Comparison of ENCODE assay signal across 19 cellular contexts in the genomic region with DNA sequence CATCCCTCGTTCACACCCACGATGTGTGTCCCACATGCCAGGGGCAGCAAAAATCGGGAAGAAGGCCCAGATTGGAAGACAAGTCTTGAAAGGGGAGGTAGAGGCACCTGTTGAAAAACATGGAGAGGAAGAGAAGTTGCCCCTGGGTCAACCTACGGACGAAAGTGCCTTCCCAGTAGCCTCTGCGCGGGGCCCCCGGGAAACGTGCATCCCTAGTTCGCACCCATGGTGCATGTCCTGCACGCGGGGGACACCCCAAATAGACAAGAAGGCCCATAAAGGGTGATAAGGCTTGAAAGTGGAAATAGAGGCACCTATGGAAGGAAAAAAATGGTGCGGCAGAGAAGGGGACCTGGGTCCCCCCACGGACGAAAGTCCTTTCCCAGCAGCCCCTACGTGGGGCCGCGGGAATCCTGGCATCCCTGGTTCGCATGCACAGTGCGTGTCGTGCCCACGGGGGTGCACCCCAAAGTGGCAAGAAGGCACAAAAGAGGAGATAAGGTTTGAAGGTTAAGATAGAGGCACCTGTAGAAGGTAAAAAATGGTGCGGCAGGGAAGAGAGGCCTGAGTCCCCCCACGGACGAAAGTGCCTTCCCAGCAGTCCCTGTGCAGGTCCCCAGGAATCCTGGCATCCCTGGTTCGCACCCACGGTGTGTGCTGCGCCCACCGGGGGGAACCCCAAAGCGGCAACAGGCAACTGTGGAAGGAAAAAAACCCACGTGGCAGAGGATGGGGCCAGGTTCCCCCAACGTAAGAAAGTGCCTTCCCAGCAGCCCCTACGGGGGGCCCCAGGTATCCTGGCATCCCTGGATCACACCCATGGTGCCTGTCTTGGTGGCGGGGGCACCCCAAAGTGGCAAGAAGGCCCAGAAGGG.
A peak's percentile ranks its signal among the peaks of the same experiment; 100 is the strongest.
DNase-seq lines count a peak whose midpoint lies in the region; ATAC-seq, FAIRE-seq and TF ChIP-seq lines count a peak whose summit lies in the region.
"Had no signal": no experiment of that assay in that cellular context is flagged by ENCODE, and none has a peak within 500 bp of the region (broad histone marks: within the 10 kb centered on the region; RNA-seq: fewer than 3 reads in every experiment).

No MANE protein-coding gene starts in this region.

- 5% methylated on average over 31 of the region's 34 CpGs for WGBS in K562 (ENCODE audit: insufficient coverage, low coverage, missing lambda C conversion rate)
- WGBS in sigmoid colon, 2 donors: 88 to 89% methylated on average over 34 of the region's 34 CpGs

- POLR2A ChIA-PET in K562 (lab: Yijun Ruan, JAX): no interaction called here

- H3K4me3 ChIP-seq in K562 (no peak overlapping the region), kidney (ENCODE audit: low read length in 2 of 2) (no peak overlapping the region), sigmoid colon (no peak overlapping the region)
- H3K4me3 ChIP-seq: HAP-1 had no signal

- H2AFZ ChIP-seq in K562 (ENCODE audit: low read depth, low read length): 0 out of 2 replicates have a peak overlapping the region, but pooled peaks have one; percentile 32

- in situ Hi-C loops in K562 (cut with MboI): no loop called here

- H4K20me1 ChIP-seq in K562 (replicated peaks; ENCODE audit: control insufficient read depth, insufficient read depth, low read length): no peaks in the 10 kb centered on the region

- ATAC-seq in left cardiac atrium: no peak
- ATAC-seq in K562: no peak
- no peak for ATAC-seq in GM21390 (IDR thresholded peaks at IDR 0.05; ENCODE audit: unreplicated experiment)

- peak; percentile 62 for DNase-seq in cardiac septum (ENCODE audit: low spot score)
- DNase-seq in left cardiac atrium: no peak
- no peak for DNase-seq in K562 (ENCODE audit: extremely low read depth in 1 of 4, low spot score in 3 of 4)
- peak; percentile 45 for DNase-seq in kidney
- peak; percentile 43 for DNase-seq in sigmoid colon
- no peak for DNase-seq in stimulated activated CD4-positive, alpha-beta T cell treated with anti-CD3 and anti-CD28 coated beads, Interleukin-12 subunit alpha, Interleukin-12 subunit beta, amount 100 ng/mL, for 4 hours
- no peak for DNase-seq in cortex of kidney (lab: John Stamatoyannopoulos, UW)
- DNase-seq: BE2C, DMS153, DMS79 treated with DMSO at 0.1 percent for 48 hours, EL had no signal

- TF ChIP-seq CTCF in K562 (IDR thresholded peaks at IDR 0.05 in 2 of 3, conservative IDR thresholded peaks at IDR 0.05 in 1 of 3; ENCODE audit: insufficient read depth in 2 of 3, low read depth in 1 of 3, low read length in 3 of 3): no peak
- TF ChIP-seq CTCF in kidney (IDR thresholded peaks at IDR 0.05; ENCODE audit: borderline replicate concordance, extremely low read depth, insufficient read depth): no peak
- TF ChIP-seq CTCF in sigmoid colon (IDR thresholded peaks at IDR 0.05): no peak

- CTCF ChIA-PET in K562 (lab: Yijun Ruan, JAX; ENCODE audit: low intra/inter-chr PET ratio): no interaction called here

- no peak for TF ChIP-seq EP300 in K562 (IDR thresholded peaks at IDR 0.05; ENCODE audit: low read length)
- TF ChIP-seq EP300 in sigmoid colon (IDR thresholded peaks at IDR 0.05): no peak

- no peaks in the 10 kb centered on the region for H3K9me1 ChIP-seq in K562 (ENCODE audit: control insufficient read depth, insufficient read depth, low read length)

- H3K9ac ChIP-seq in K562 (ENCODE audit: insufficient read depth in 1 of 2, low read depth in 2 of 2, low read length in 2 of 2) (no peak overlapping the region), kidney (ENCODE audit: low read length in 2 of 2) (no peak overlapping the region)

- no peak for FAIRE-seq in K562 (lab: Jason Lieb, UNC)
- no peak for FAIRE-seq in kidney (lab: Jason Lieb, UNC)
- FAIRE-seq: A204.1, D721Med, G401.6, GM12891, H1 had no signal

- H3K36me3 ChIP-seq in K562 (ENCODE audit: control insufficient read depth, insufficient read depth, low read length) (no peaks in the 10 kb centered on the region), kidney (ENCODE audit: control insufficient read depth in 1 of 2, insufficient read depth in 2 of 2, low read length in 2 of 2) (no peaks in the 10 kb centered on the region), sigmoid colon (no peaks in the 10 kb centered on the region)
- H3K36me3 ChIP-seq: BE2C, HAP-1 had no signal

- H3K79me2 ChIP-seq in K562 (ENCODE audit: control insufficient read depth, insufficient read depth, low read length): no peaks in the 10 kb centered on the region

- no peak for TF ChIP-seq RAD21 in K562 (CRISPR knock-in tag; conservative IDR thresholded peaks at IDR 0.05 in 1 of 2, IDR thresholded peaks at IDR 0.05 in 1 of 2)

- TF ChIP-seq POLR2A in K562 (conservative IDR thresholded peaks at IDR 0.05) (no peak), sigmoid colon (IDR thresholded peaks at IDR 0.05) (no peak)

- H3K4me1 ChIP-seq in K562 (replicated peaks in 1 of 2; ENCODE audit: control insufficient read depth in 2 of 2, insufficient read depth in 2 of 2, low read length in 2 of 2) (no peaks in the 10 kb centered on the region; a peak in 1 of 5 replicates), kidney (ENCODE audit: control insufficient read depth in 1 of 2, insufficient read depth in 1 of 2, low read depth in 1 of 2, low read length in 2 of 2) (no peaks in the 10 kb centered on the region), sigmoid colon (no peaks in the 10 kb centered on the region)
- H3K4me1 ChIP-seq: BE2C, HAP-1 had no signal

- BruUV-seq in K562 (replicated peaks; lab: Mats Ljungman, UMichigan): no TSS peak

- no peaks in the 10 kb centered on the region for H3K9me3 ChIP-seq in K562 (replicated peaks; ENCODE audit: control insufficient read depth, insufficient read depth, low read depth, low read length)
- H3K9me3 ChIP-seq in kidney (ENCODE audit: control insufficient read depth in 1 of 2, low read length in 2 of 2): peaks cover 3 to 8% of the 10 kb centered on the region in 2 donors
- H3K9me3 ChIP-seq in sigmoid colon: peaks cover 0 to 17% (median 0%) of the 10 kb centered on the region in 4 donors
- H3K9me3 ChIP-seq: BE2C, HAP-1 had no signal

- H3K27me3 ChIP-seq in K562 (ENCODE audit: control insufficient read depth in 2 of 2, insufficient read depth in 2 of 2, low read length in 2 of 2) (peaks cover 17 to 83% of the 10 kb centered on the region in 2 experiments; a peak in 4 of 5 replicates), sigmoid colon (no peaks in the 10 kb centered on the region)
- H3K27me3 ChIP-seq: BE2C had no signal

- H3K27ac ChIP-seq in K562 (ENCODE audit: extremely low read depth, low read depth, low read length): no peak overlapping the region
- no peak overlapping the region for H3K27ac ChIP-seq in kidney (ENCODE audit: low read depth in 2 of 2, low read length in 2 of 2)
- no peak overlapping the region for H3K27ac ChIP-seq in sigmoid colon
- H3K27ac ChIP-seq: C4-2B had no signal

- H3K4me2 ChIP-seq in K562 (ENCODE audit: insufficient read depth, low read length): no peak overlapping the region; the same call in 1 of the 2 replicates

- intact Hi-C loops in cardiac septum (cut with DNase I): no loop called here
- intact Hi-C loops in left cardiac atrium (cut with DNase I): no loop called here
- intact Hi-C loops in K562 (cut with micrococcal nuclease): no loop called here
- intact Hi-C loops in kidney (cut with DNase I): no loop called here
- intact Hi-C loops in sigmoid colon (cut with DNase I): no loop called here

TF ChIP-seq in K562, 482 proteins besides CTCF, POLR2A, EP300 and RAD21 (continues in another document):
- TF ChIP-seq, protein P1, sequence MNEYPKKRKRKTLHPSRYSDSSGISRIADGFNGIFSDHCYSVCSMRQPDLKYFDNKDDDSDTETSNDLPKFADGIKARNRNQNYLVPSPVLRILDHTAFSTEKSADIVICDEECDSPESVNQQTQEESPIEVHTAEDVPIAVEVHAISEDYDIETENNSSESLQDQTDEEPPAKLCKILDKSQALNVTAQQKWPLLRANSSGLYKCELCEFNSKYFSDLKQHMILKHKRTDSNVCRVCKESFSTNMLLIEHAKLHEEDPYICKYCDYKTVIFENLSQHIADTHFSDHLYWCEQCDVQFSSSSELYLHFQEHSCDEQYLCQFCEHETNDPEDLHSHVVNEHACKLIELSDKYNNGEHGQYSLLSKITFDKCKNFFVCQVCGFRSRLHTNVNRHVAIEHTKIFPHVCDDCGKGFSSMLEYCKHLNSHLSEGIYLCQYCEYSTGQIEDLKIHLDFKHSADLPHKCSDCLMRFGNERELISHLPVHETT (CRISPR knock-in tag; conservative IDR thresholded peaks at IDR 0.05 in 1 of 2, IDR thresholded peaks at IDR 0.05 in 1 of 2): no peak
- no peak for TF ChIP-seq HMG20A (CRISPR knock-in tag; conservative IDR thresholded peaks at IDR 0.05)
- no peak for TF ChIP-seq ZNF830 (CRISPR knock-in tag; IDR thresholded peaks at IDR 0.05)
- no peak for TF ChIP-seq RBM22 (IDR thresholded peaks at IDR 0.05; ENCODE audit: low read depth, low read length, poor library complexity, severe bottlenecking)
- TF ChIP-seq FUS (optimal IDR thresholded peaks at IDR 0.05; ENCODE audit: low read depth, low read length): no peak
- TF ChIP-seq CREB1 (IDR thresholded peaks at IDR 0.05): no peak
- TF ChIP-seq CREB1 (CRISPR knock-in tag; IDR thresholded peaks at IDR 0.05): no peak
- TF ChIP-seq POLR3A (IDR thresholded peaks at IDR 0.05; ENCODE audit: borderline replicate concordance, extremely low read depth, insufficient read depth, insufficient read length): no peak
- TF ChIP-seq, protein P2, sequence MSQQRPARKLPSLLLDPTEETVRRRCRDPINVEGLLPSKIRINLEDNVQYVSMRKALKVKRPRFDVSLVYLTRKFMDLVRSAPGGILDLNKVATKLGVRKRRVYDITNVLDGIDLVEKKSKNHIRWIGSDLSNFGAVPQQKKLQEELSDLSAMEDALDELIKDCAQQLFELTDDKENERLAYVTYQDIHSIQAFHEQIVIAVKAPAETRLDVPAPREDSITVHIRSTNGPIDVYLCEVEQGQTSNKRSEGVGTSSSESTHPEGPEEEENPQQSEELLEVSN (IDR thresholded peaks at IDR 0.05; ENCODE audit: borderline replicate concordance in 1 of 2, extremely low read depth in 1 of 2, insufficient read depth in 1 of 2, insufficient read length in 1 of 2, low read depth in 1 of 2, low read length in 1 of 2, poor library complexity in 1 of 2, severe bottlenecking in 1 of 2): peak in 1 of 2 experiments; percentile 20

Comparison
In these comparisons a context has a peak if more than half of its experiments do, and no peak if none do; other contexts are left out.
1. DNase-seq: peak in cardiac septum (single experiment), kidney (single experiment) and sigmoid colon (single experiment); none in left cardiac atrium (single experiment), K562 (0 of 4), stimulated activated CD4-positive, alpha-beta T cell treated with anti-CD3 and anti-CD28 coated beads, Interleukin-12 subunit alpha, Interleukin-12 subunit beta, amount 100 ng/mL, for 4 hours (single experiment) and cortex of kidney (single experiment).